Comparison of ENCODE assay signal across 1 cellular context in genomic region chr1:248811514-248812490, GRCh38.
TF ChIP-seq lines count a peak whose summit lies in the region.

No MANE protein-coding gene starts in this region.

TF ChIP-seq in HCT116, 20 proteins besides CTCF, POLR2A, EP300 and RAD21:
- no peak for TF ChIP-seq CBX3 (IDR thresholded peaks at IDR 0.05; ENCODE audit: low read depth)
- no peak for TF ChIP-seq ZNF274 (IDR thresholded peaks at IDR 0.05; ENCODE audit: low read depth, low read length)
